13 cellular contexts compared by ENCODE assay signal in the genomic region with DNA sequence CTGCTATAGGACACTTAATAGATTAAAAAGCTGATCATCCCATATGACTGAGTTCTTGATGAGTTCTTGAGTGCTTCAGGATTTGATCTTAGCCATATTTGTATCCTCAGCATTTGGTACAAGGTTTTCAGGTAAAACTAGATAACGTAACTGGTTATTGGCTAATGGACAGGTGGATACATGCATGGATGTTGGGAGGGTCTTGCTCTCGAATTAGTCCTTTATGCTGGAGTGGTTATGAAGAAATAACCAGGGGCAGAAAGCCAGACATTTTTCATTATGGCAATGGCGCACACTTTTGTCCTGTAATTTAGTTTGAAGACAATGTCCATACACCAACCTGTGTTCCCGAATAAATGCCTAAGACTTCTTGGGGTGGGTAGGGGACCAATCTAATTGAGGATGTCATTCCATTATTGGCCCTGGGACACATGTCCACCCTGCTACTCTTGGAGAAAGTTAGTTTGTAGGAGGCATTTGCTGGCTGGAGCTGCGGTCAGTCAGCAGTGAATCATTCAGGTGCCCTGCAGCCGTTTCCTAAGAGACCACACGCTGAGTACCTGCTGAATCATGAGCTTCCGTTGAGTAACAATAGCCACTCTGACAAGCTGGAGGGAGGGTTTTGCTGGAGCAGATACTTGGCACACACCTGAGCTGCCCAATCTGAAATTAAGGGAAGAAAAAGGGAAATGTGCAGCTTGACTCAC.
DNase-seq lines count a peak whose midpoint lies in the region; ATAC-seq and TF ChIP-seq lines count a peak whose summit lies in the region.
"Had no signal": no experiment of that assay in that cellular context is flagged by ENCODE, and none has a peak within 500 bp of the region (broad histone marks: within the 10 kb centered on the region; RNA-seq: fewer than 3 reads in every experiment).

No MANE protein-coding gene starts in this region.

- CTCF ChIA-PET in mammary epithelial cell (lab: Charles Lee; ENCODE audit: low non-redundant PET), result interaction anchor here (0.6 kb wide), 1 partner anchor 197 kb away, joined by 6 read pairs; no protein-coding TSS in a partner anchor

- H3K27ac ChIP-seq in mammary epithelial cell (ENCODE audit: insufficient read depth, low read depth, low read length) (peak overlapping the region; percentile 94), lung (ENCODE audit: low read depth in 1 of 2, low read length in 1 of 2) (peak overlapping the region in 1 of 2 donors; percentile 61), right atrium auricular region (no peak overlapping the region)

- peak overlapping the region; percentile 25 for H2AFZ ChIP-seq in mammary epithelial cell (ENCODE audit: low read depth, low read length)

- H3K4me3 Mint-ChIP-seq in activated T-cell treated with anti-CD3 and anti-CD28 coated beads, Interleukin-2, amount 50 U/mL, for 4 hours, result no peak overlapping the region
- H3K4me3 Mint-ChIP-seq: activated CD4-positive, alpha-beta T cell treated with anti-CD3 and anti-CD28 coated beads, Interleukin-2, amount 10 ng/mL, durations not matched to agents 24 days and 14 days; activated naive CD4-positive, alpha-beta T cell treated with anti-CD3 and anti-CD28 coated beads, Interleukin-2, amount 50 U/mL, for 24 hours; type B pancreatic cell had no signal

- H3K9me3 Mint-ChIP-seq in activated T-cell treated with anti-CD3 and anti-CD28 coated beads, Interleukin-2, amount 50 U/mL, for 4 hours, result no peaks in the 10 kb centered on the region
- H3K9me3 Mint-ChIP-seq: activated CD4-positive, alpha-beta T cell treated with anti-CD3 and anti-CD28 coated beads, Interleukin-2, amount 10 ng/mL, durations not matched to agents 24 days and 14 days; activated naive CD4-positive, alpha-beta T cell treated with anti-CD3 and anti-CD28 coated beads, Interleukin-2, amount 50 U/mL, for 24 hours; type B pancreatic cell had no signal

- dilution Hi-C loops in mammary epithelial cell (cut with HindIII; ENCODE audit: low sequenced_read_pairs), result no loop called here

- H3K27me3 Mint-ChIP-seq in activated T-cell treated with anti-CD3 and anti-CD28 coated beads, Interleukin-2, amount 50 U/mL, for 4 hours (ENCODE audit: low read depth), result no peaks in the 10 kb centered on the region
- H3K27me3 Mint-ChIP-seq: activated CD4-positive, alpha-beta T cell treated with anti-CD3 and anti-CD28 coated beads, Interleukin-2, amount 10 ng/mL, durations not matched to agents 24 days and 14 days; activated naive CD4-positive, alpha-beta T cell treated with anti-CD3 and anti-CD28 coated beads, Interleukin-2, amount 50 U/mL, for 24 hours had no signal

- peaks cover 46% of the 10 kb centered on the region for H3K4me1 ChIP-seq in mammary epithelial cell (ENCODE audit: insufficient read depth, low read length)
- H3K4me1 ChIP-seq in lung (ENCODE audit: control insufficient read depth in 2 of 2, insufficient read depth in 2 of 2, low read length in 2 of 2), result no peaks in the 10 kb centered on the region
- no peaks in the 10 kb centered on the region for H3K4me1 ChIP-seq in right atrium auricular region

- H3K9ac ChIP-seq in mammary epithelial cell (ENCODE audit: insufficient read depth, low read length), result peak overlapping the region; percentile 59

- intact Hi-C loops in mammary epithelial cell (cut with micrococcal nuclease), result loop anchor here (2.0 to 10.0 kb wide), 4 partner anchors 15 to 965 kb away; a partner anchor contains a TSS

- peak; percentile 74 for ATAC-seq in lung (ENCODE audit: insufficient read depth, low FRiP score)
- ATAC-seq in activated T-cell treated with anti-CD3 and anti-CD28 coated beads, Interleukin-2, amount 50 U/mL, for 4 hours, result no peak
- ATAC-seq in GM19324 (IDR thresholded peaks at IDR 0.05; ENCODE audit: low FRiP score, unreplicated experiment), result no peak
- ATAC-seq: left colon had no signal

- BruUV-seq in mammary epithelial cell (replicated peaks; lab: Mats Ljungman, UMichigan), result TSS peak; percentile 82

- H3K36me3 Mint-ChIP-seq in activated T-cell treated with anti-CD3 and anti-CD28 coated beads, Interleukin-2, amount 50 U/mL, for 4 hours (ENCODE audit: insufficient read depth), result no peaks in the 10 kb centered on the region
- H3K36me3 Mint-ChIP-seq: activated naive CD4-positive, alpha-beta T cell treated with anti-CD3 and anti-CD28 coated beads, Interleukin-2, amount 50 U/mL, for 24 hours; type B pancreatic cell had no signal

- H3K27me3 ChIP-seq in H7 (ENCODE audit: control insufficient read depth, insufficient read depth, low read length), result no peaks in the 10 kb centered on the region; the same call in 1 of the 2 replicates
- H3K27me3 ChIP-seq in mammary epithelial cell (ENCODE audit: insufficient read depth, low read length), result no peaks in the 10 kb centered on the region
- H3K27me3 ChIP-seq in lung (ENCODE audit: control insufficient read depth, insufficient read depth), result no peaks in the 10 kb centered on the region
- H3K27me3 ChIP-seq in right atrium auricular region, result no peaks in the 10 kb centered on the region

- H3K4me1 Mint-ChIP-seq in activated T-cell treated with anti-CD3 and anti-CD28 coated beads, Interleukin-2, amount 50 U/mL, for 4 hours (ENCODE audit: low read depth), result no peaks in the 10 kb centered on the region
- H3K4me1 Mint-ChIP-seq: activated CD4-positive, alpha-beta T cell treated with anti-CD3 and anti-CD28 coated beads, Interleukin-2, amount 10 ng/mL, durations not matched to agents 24 days and 14 days; activated naive CD4-positive, alpha-beta T cell treated with anti-CD3 and anti-CD28 coated beads, Interleukin-2, amount 50 U/mL, for 24 hours had no signal

- H3K79me2 ChIP-seq in mammary epithelial cell (ENCODE audit: insufficient read depth, low read length), result no peaks in the 10 kb centered on the region

- in situ Hi-C loops in mammary epithelial cell (cut with MboI; ENCODE audit: low sequenced_read_pairs in 2 of 2), result loop anchor here in 1 of 2 donors (25.0 kb wide), 1 partner anchor 1247 kb away; a partner anchor contains a TSS

- peak overlapping the region; percentile 69 for H3K4me2 ChIP-seq in mammary epithelial cell (ENCODE audit: insufficient read depth, low read depth, low read length)

- TF ChIP-seq CTCF in mammary epithelial cell (conservative IDR thresholded peaks at IDR 0.05 in 1 of 2, IDR thresholded peaks at IDR 0.05 in 1 of 2; ENCODE audit: extremely low read depth in 1 of 2, insufficient read depth in 1 of 2, low read depth in 1 of 2, low read length in 2 of 2), result no peak
- TF ChIP-seq CTCF in lung (IDR thresholded peaks at IDR 0.05; ENCODE audit: control extremely low read depth, extremely low read depth), result no peak
- no peak for TF ChIP-seq CTCF in right atrium auricular region (IDR thresholded peaks at IDR 0.05)

- DNase-seq in H7, result peak; percentile 33
- peak; percentile 65 for DNase-seq in NCI-H510A (lab: John Stamatoyannopoulos, UW)
- DNase-seq in mammary epithelial cell, result peak; percentile 99
- DNase-seq in lung (ENCODE audit: low spot score), result peak; percentile 72
- DNase-seq in activated T-cell treated with anti-CD3 and anti-CD28 coated beads, Interleukin-2, amount 50 U/mL, for 4 hours, result no peak
- DNase-seq in inferior parietal cortex (ENCODE audit: extremely low spot score), result no peak
- DNase-seq in right atrium auricular region (ENCODE audit: low spot score), result no peak
- DNase-seq: activated CD4-positive, alpha-beta T cell treated with anti-CD3 and anti-CD28 coated beads, Interleukin-2, amount 10 ng/mL, durations not matched to agents 24 days and 14 days; left colon; posterior cingulate gyrus had no signal

- 1% methylated on average over 8 of the region's 8 CpGs for WGBS in mammary epithelial cell (ENCODE audit: low coverage, missing lambda C conversion rate)
- WGBS in lung, 2 donors, result 60 to 78% methylated on average over 8 of the region's 8 CpGs

- H3K36me3 ChIP-seq in H7 (replicated peaks; ENCODE audit: control insufficient read depth, insufficient read depth, low read length) (no peaks in the 10 kb centered on the region), mammary epithelial cell (ENCODE audit: insufficient read depth, low read length) (no peaks in the 10 kb centered on the region), lung (ENCODE audit: control insufficient read depth in 2 of 2, insufficient read depth in 2 of 2, low read length in 2 of 2) (no peaks in the 10 kb centered on the region), right atrium auricular region (no peaks in the 10 kb centered on the region)

- no peaks in the 10 kb centered on the region for H4K20me1 ChIP-seq in mammary epithelial cell (ENCODE audit: insufficient read depth, low read length)

- H3K9me3 ChIP-seq in mammary epithelial cell (replicated peaks; ENCODE audit: insufficient read depth, low read length) (no peaks in the 10 kb centered on the region), lung (ENCODE audit: control insufficient read depth in 2 of 2, insufficient read depth in 1 of 2, low read length in 1 of 2) (peaks cover 0 to 3% of the 10 kb centered on the region in 2 donors), right atrium auricular region (no peaks in the 10 kb centered on the region)

- H3K4me3 ChIP-seq in H7 (ENCODE audit: insufficient read depth, low read depth, low read length) (no peak overlapping the region), mammary epithelial cell (replicated peaks in 1 of 3; ENCODE audit: insufficient read depth in 1 of 3, low read depth in 2 of 3, low read length in 3 of 3) (no peak overlapping the region), lung (no peak overlapping the region), right atrium auricular region (no peak overlapping the region)

Comparison
In these comparisons a context has a peak if more than half of its experiments do, and no peak if none do; other contexts are left out.
1. DNase-seq: peak in H7 (single experiment), NCI-H510A (single experiment), mammary epithelial cell (single experiment) and lung (single experiment); none in activated T-cell treated with anti-CD3 and anti-CD28 coated beads, Interleukin-2, amount 50 U/mL, for 4 hours (single experiment), inferior parietal cortex (single experiment) and right atrium auricular region (single experiment).